Comparison of ENCODE assay signal across 8 cellular contexts in the genomic region with DNA sequence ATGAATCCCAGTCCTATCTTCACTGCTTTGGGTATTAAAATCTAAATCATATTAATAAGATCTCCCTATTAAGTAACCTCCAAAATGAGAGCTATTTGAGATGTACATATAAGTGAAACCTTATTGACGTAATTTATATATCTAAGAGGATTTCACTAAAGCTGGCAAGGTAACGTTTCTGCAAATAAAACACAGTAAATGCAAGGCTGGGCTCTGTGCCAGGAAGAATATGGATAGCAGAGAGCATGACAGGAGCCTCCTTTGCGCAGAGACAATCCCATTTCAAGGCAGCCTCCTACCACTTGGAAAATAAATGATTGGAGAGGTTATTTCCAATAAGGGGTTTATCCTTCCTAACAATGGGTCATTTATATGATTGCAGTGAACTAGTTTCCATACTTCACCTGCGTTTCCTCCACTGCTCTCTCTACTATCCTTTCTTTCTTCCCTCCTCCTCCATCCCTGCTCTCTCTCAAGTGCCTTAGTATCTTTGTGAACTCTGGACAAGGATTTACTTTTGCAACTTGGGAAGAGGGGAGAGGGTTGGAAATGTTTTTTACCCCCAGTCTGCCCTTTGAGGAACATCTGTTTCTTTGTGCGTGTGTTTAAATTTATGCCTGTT. TPM values are rescaled to one million over a fixed set of nuclear protein-coding genes. Genes with fewer than 3 reads are reported as not detected.
DNase-seq lines count a peak whose midpoint lies in the region; ATAC-seq and TF ChIP-seq lines count a peak whose summit lies in the region.

No MANE protein-coding gene starts in this region.

- POLR2A ChIA-PET in activated CD4-positive, alpha-beta memory T cell treated with anti-CD3 and anti-CD28 coated beads for 36 hours (lab: Charles Lee), result interaction anchor here (1.4 kb wide), 1 partner anchor 18 kb away, joined by 3 read pairs; no protein-coding TSS in a partner anchor
- POLR2A ChIA-PET in activated CD4-positive, alpha-beta memory T cell treated with anti-CD3 and anti-CD28 coated beads, Interleukin-2, amount 10 ng/mL, durations not matched to agents 7 days and 5 days (lab: Charles Lee), result interaction anchor here (2.7 to 3.8 kb wide), 2 partner anchors 21 to 28 kb away, joined by 17 to 55 read pairs; no protein-coding TSS in a partner anchor

- H3K4me3 Mint-ChIP-seq in activated CD4-positive, alpha-beta memory T cell treated with anti-CD3 and anti-CD28 coated beads for 36 hours, result peak overlapping the region; percentile 56
- H3K4me3 Mint-ChIP-seq in activated CD4-positive, alpha-beta memory T cell treated with anti-CD3 and anti-CD28 coated beads, Interleukin-2, amount 10 ng/mL, durations not matched to agents 7 days and 5 days, result no peak overlapping the region

- peaks cover 5% of the 10 kb centered on the region for H3K36me3 Mint-ChIP-seq in activated CD4-positive, alpha-beta memory T cell treated with anti-CD3 and anti-CD28 coated beads for 36 hours
- H3K36me3 Mint-ChIP-seq in activated CD4-positive, alpha-beta memory T cell treated with anti-CD3 and anti-CD28 coated beads, Interleukin-2, amount 10 ng/mL, durations not matched to agents 7 days and 5 days (ENCODE audit: low read depth), result peaks cover 4% of the 10 kb centered on the region

- peak overlapping the region; percentile 84 for H3K27ac ChIP-seq in hepatocyte
- peak overlapping the region; percentile 8 for H3K27ac ChIP-seq in thymus (ENCODE audit: low read depth)

- H3K4me1 Mint-ChIP-seq in activated CD4-positive, alpha-beta memory T cell treated with anti-CD3 and anti-CD28 coated beads for 36 hours (ENCODE audit: low read depth), result peaks cover 51% of the 10 kb centered on the region
- peaks cover 54% of the 10 kb centered on the region for H3K4me1 Mint-ChIP-seq in activated CD4-positive, alpha-beta memory T cell treated with anti-CD3 and anti-CD28 coated beads, Interleukin-2, amount 10 ng/mL, durations not matched to agents 7 days and 5 days

- H3K36me3 ChIP-seq in hepatocyte (replicated peaks; ENCODE audit: insufficient read depth, low read depth), result no peaks in the 10 kb centered on the region
- H3K36me3 ChIP-seq in thymus (ENCODE audit: control insufficient read depth, insufficient read depth), result no peaks in the 10 kb centered on the region

- CTCF ChIA-PET in activated CD4-positive, alpha-beta memory T cell treated with anti-CD3 and anti-CD28 coated beads for 36 hours (lab: Charles Lee), result interaction anchor here (4.3 kb wide), 1 partner anchor 30 kb away, joined by 64 read pairs; no protein-coding TSS in a partner anchor
- CTCF ChIA-PET in activated CD4-positive, alpha-beta memory T cell treated with anti-CD3 and anti-CD28 coated beads, Interleukin-2, amount 10 ng/mL, durations not matched to agents 7 days and 5 days (lab: Charles Lee), result interaction anchor here (6.5 kb wide), 1 partner anchor 29 kb away, joined by 73 read pairs; no protein-coding TSS in a partner anchor

- H3K9me2 ChIP-seq in hepatocyte (replicated peaks; ENCODE audit: insufficient read depth), result no peaks in the 10 kb centered on the region

- H3K9me3 ChIP-seq in hepatocyte (ENCODE audit: low read depth) (no peaks in the 10 kb centered on the region), thymus (ENCODE audit: control insufficient read depth) (no peaks in the 10 kb centered on the region)

- no peak for DNase-seq in activated CD4-positive, alpha-beta memory T cell treated with anti-CD3 and anti-CD28 coated beads for 36 hours
- DNase-seq in activated CD4-positive, alpha-beta memory T cell treated with anti-CD3 and anti-CD28 coated beads, Interleukin-2, amount 10 ng/mL, durations not matched to agents 7 days and 5 days, result no peak
- DNase-seq in hepatocyte (ENCODE audit: low spot score), result peak; percentile 60
- no peak for DNase-seq in NCI-H146 treated with DMSO at 0.1 percent for 48 hours (lab: John Stamatoyannopoulos, UW; ENCODE audit: unreplicated experiment)
- no peak for DNase-seq in NOMO-1 treated with dmso at 0.1 percent for 144 hours (lab: John Stamatoyannopoulos, UW; ENCODE audit: unreplicated experiment)

- no peak for TF ChIP-seq CTCF in hepatocyte (IDR thresholded peaks at IDR 0.05; ENCODE audit: poor library complexity)

- no peak overlapping the region for H3K27ac Mint-ChIP-seq in activated CD4-positive, alpha-beta memory T cell treated with anti-CD3 and anti-CD28 coated beads for 36 hours
- no peak overlapping the region for H3K27ac Mint-ChIP-seq in activated CD4-positive, alpha-beta memory T cell treated with anti-CD3 and anti-CD28 coated beads, Interleukin-2, amount 10 ng/mL, durations not matched to agents 7 days and 5 days

- peak overlapping the region; percentile 11 for H2AFZ ChIP-seq in hepatocyte

- intact Hi-C loops in activated CD4-positive, alpha-beta memory T cell treated with anti-CD3 and anti-CD28 coated beads for 36 hours (cut with micrococcal nuclease), result loop anchor here (5.0 kb wide), 2 partner anchors 648 to 1358 kb away; partner anchors contain the start of genes TM2D1 and USP1

- H4K20me1 ChIP-seq in hepatocyte (ENCODE audit: insufficient read depth, poor library complexity, severe bottlenecking), result no peaks in the 10 kb centered on the region

- H3K27me3 ChIP-seq in hepatocyte, result no peaks in the 10 kb centered on the region
- peaks cover 15% of the 10 kb centered on the region for H3K27me3 ChIP-seq in thymus (ENCODE audit: control insufficient read depth, insufficient read depth)

- peak overlapping the region; percentile 77 for H3K4me2 ChIP-seq in hepatocyte

- peaks cover 28% of the 10 kb centered on the region for H3K4me1 ChIP-seq in hepatocyte (ENCODE audit: insufficient read depth)
- H3K4me1 ChIP-seq in thymus (ENCODE audit: control insufficient read depth, insufficient read depth, low read length), result peaks cover 27% of the 10 kb centered on the region

- H3K4me3 ChIP-seq in hepatocyte (no peak overlapping the region), thymus (ENCODE audit: low read length) (peak overlapping the region; percentile 32)

- no peaks in the 10 kb centered on the region for H3K9me3 Mint-ChIP-seq in activated CD4-positive, alpha-beta memory T cell treated with anti-CD3 and anti-CD28 coated beads for 36 hours
- no peaks in the 10 kb centered on the region for H3K9me3 Mint-ChIP-seq in activated CD4-positive, alpha-beta memory T cell treated with anti-CD3 and anti-CD28 coated beads, Interleukin-2, amount 10 ng/mL, durations not matched to agents 7 days and 5 days

- ATAC-seq in SK-N-SH treated with all-trans-retinoic acid at 6 μM for 48 hours, result peak; percentile 1; the same call in 1 of the 3 replicates
- ATAC-seq in HG03571 (IDR thresholded peaks at IDR 0.05; ENCODE audit: unreplicated experiment), result no peak

- H3K27me3 Mint-ChIP-seq in activated CD4-positive, alpha-beta memory T cell treated with anti-CD3 and anti-CD28 coated beads for 36 hours, result peaks cover 5% of the 10 kb centered on the region
- H3K27me3 Mint-ChIP-seq in activated CD4-positive, alpha-beta memory T cell treated with anti-CD3 and anti-CD28 coated beads, Interleukin-2, amount 10 ng/mL, durations not matched to agents 7 days and 5 days, result peaks cover 40% of the 10 kb centered on the region

- H3K79me2 ChIP-seq in hepatocyte, result peaks cover 13% of the 10 kb centered on the region

- WGBS in hepatocyte (ENCODE audit: low lambda C conversion rate, missing lambda C conversion rate), result 19% methylated on average over 5 of the region's 5 CpGs
- WGBS in thymus, result 72% methylated on average over 5 of the region's 5 CpGs

TF ChIP-seq in SK-N-SH treated with all-trans-retinoic acid at 6 μM for 48 hours, 23 proteins besides CTCF, POLR2A, EP300 and RAD21:
- TF ChIP-seq, protein P1, sequence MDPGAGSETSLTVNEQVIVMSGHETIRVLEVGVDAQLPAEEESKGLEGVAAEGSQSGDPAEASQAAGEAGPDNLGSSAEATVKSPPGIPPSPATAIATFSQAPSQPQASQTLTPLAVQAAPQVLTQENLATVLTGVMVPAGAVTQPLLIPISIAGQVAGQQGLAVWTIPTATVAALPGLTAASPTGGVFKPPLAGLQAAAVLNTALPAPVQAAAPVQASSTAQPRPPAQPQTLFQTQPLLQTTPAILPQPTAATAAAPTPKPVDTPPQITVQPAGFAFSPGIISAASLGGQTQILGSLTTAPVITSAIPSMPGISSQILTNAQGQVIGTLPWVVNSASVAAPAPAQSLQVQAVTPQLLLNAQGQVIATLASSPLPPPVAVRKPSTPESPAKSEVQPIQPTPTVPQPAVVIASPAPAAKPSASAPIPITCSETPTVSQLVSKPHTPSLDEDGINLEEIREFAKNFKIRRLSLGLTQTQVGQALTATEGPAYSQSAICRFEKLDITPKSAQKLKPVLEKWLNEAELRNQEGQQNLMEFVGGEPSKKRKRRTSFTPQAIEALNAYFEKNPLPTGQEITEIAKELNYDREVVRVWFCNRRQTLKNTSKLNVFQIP (CRISPR knock-in tag; IDR thresholded peaks at IDR 0.05; ENCODE audit: borderline replicate concordance, low read depth), result no peak
- no peak for TF ChIP-seq SNAI2 (CRISPR knock-in tag; IDR thresholded peaks at IDR 0.05)
- no peak for TF ChIP-seq GLIS3 (CRISPR knock-in tag; IDR thresholded peaks at IDR 0.05)
- TF ChIP-seq ESRRG (CRISPR knock-in tag; IDR thresholded peaks at IDR 0.05), result no peak
- no peak for TF ChIP-seq ZFP30 (CRISPR knock-in tag; IDR thresholded peaks at IDR 0.05)
- TF ChIP-seq BACH2 (CRISPR knock-in tag; IDR thresholded peaks at IDR 0.05; ENCODE audit: borderline replicate concordance), result no peak
- TF ChIP-seq, protein P2, sequence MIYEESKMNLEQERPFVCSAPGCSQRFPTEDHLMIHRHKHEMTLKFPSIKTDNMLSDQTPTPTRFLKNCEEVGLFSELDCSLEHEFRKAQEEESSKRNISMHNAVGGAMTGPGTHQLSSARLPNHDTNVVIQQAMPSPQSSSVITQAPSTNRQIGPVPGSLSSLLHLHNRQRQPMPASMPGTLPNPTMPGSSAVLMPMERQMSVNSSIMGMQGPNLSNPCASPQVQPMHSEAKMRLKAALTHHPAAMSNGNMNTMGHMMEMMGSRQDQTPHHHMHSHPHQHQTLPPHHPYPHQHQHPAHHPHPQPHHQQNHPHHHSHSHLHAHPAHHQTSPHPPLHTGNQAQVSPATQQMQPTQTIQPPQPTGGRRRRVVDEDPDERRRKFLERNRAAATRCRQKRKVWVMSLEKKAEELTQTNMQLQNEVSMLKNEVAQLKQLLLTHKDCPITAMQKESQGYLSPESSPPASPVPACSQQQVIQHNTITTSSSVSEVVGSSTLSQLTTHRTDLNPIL (CRISPR knock-in tag; IDR thresholded peaks at IDR 0.05; ENCODE audit: low read depth), result no peak
- peak; percentile 59 for TF ChIP-seq ISL1 (CRISPR knock-in tag; IDR thresholded peaks at IDR 0.05)

RNA-seq across cellular contexts. Expression of gene NFIA, which starts 3.0 kb away (rescaled TPM):
- 1 to 10 TPM; 5.3 to 7.1 TPM for total RNA-seq in activated CD4-positive, alpha-beta memory T cell treated with anti-CD3 and anti-CD28 coated beads for 36 hours
- total RNA-seq in activated CD4-positive, alpha-beta memory T cell treated with anti-CD3 and anti-CD28 coated beads, Interleukin-2, amount 10 ng/mL, durations not matched to agents 7 days and 5 days, result 1 to 10 TPM; 2.4 to 3.0 TPM
- 15.1 and 18.1 TPM in 2 replicates for total RNA-seq in hepatocyte
- 12.6 and 18.2 TPM in 2 replicates for polyA plus RNA-seq in hepatocyte
- polyA plus RNA-seq in thymus, result 10.3 TPM
